ENCODE assay signal across 10 cellular contexts in genomic region chr10:29702288-29703164, GRCh38.
DNase-seq lines count a peak whose midpoint lies in the region; ATAC-seq, FAIRE-seq and TF ChIP-seq lines count a peak whose summit lies in the region.
"Had no signal": no experiment of that assay in that cellular context is flagged by ENCODE, and none has a peak within 500 bp of the region (broad histone marks: within the 10 kb centered on the region; RNA-seq: fewer than 3 reads in every experiment).

No MANE protein-coding gene starts in this region.

- H3K9ac ChIP-seq in keratinocyte (ENCODE audit: control insufficient read depth, extremely low read depth, insufficient read depth, low read length): no peak overlapping the region

- H3K9me3 Mint-ChIP-seq in T-helper 1 cell treated with Interleukin-12 subunit alpha and Interleukin-12 subunit beta and Interleukin-4 antibody, amounts not matched to agents 30 μg/mL and 1 μg/mL, for 36 hours: no peaks in the 10 kb centered on the region
- H3K9me3 Mint-ChIP-seq in activated CD4-positive, alpha-beta memory T cell treated with anti-CD3 and anti-CD28 coated beads for 36 hours: peaks cover 9% of the 10 kb centered on the region

- no peak overlapping the region for H2AFZ ChIP-seq in keratinocyte (ENCODE audit: control insufficient read depth, low read length)
- H2AFZ ChIP-seq: GM23338 had no signal

- TF ChIP-seq CTCF in keratinocyte (optimal IDR thresholded peaks at IDR 0.05 in 1 of 3, IDR thresholded peaks at IDR 0.05 in 1 of 3, conservative IDR thresholded peaks at IDR 0.05 in 1 of 3; ENCODE audit: extremely low read depth in 1 of 3, insufficient read depth in 2 of 3, low read length in 3 of 3): no peak

- intact Hi-C loops in activated CD4-positive, alpha-beta memory T cell treated with anti-CD3 and anti-CD28 coated beads for 36 hours (cut with micrococcal nuclease): no loop called here

- H3K27me3 Mint-ChIP-seq in T-helper 1 cell treated with Interleukin-12 subunit alpha and Interleukin-12 subunit beta and Interleukin-4 antibody, amounts not matched to agents 30 μg/mL and 1 μg/mL, for 36 hours (ENCODE audit: low read depth): no peaks in the 10 kb centered on the region
- no peaks in the 10 kb centered on the region for H3K27me3 Mint-ChIP-seq in activated CD4-positive, alpha-beta memory T cell treated with anti-CD3 and anti-CD28 coated beads for 36 hours

- H3K4me2 ChIP-seq in keratinocyte (ENCODE audit: control insufficient read depth, extremely low read depth, insufficient read depth, low read depth, low read length): peak overlapping the region; percentile 53
- H3K4me2 ChIP-seq: GM23338 had no signal

- no peaks in the 10 kb centered on the region for H3K9me3 ChIP-seq in keratinocyte (ENCODE audit: control insufficient read depth, low read depth, low read length)

- H3K4me1 ChIP-seq in keratinocyte (ENCODE audit: control insufficient read depth, extremely low read depth, insufficient read depth, low read length): peaks cover 5% of the 10 kb centered on the region

- FAIRE-seq in keratinocyte (lab: Jason Lieb, UNC): no peak

- no peaks in the 10 kb centered on the region for H4K20me1 ChIP-seq in keratinocyte (ENCODE audit: control insufficient read depth, extremely low read depth, insufficient read depth, low read length)

- no peaks in the 10 kb centered on the region for H3K36me3 Mint-ChIP-seq in T-helper 1 cell treated with Interleukin-12 subunit alpha and Interleukin-12 subunit beta and Interleukin-4 antibody, amounts not matched to agents 30 μg/mL and 1 μg/mL, for 36 hours (ENCODE audit: low read depth)
- peaks cover 3% of the 10 kb centered on the region for H3K36me3 Mint-ChIP-seq in activated CD4-positive, alpha-beta memory T cell treated with anti-CD3 and anti-CD28 coated beads for 36 hours

- peaks cover 29% of the 10 kb centered on the region for H3K79me2 ChIP-seq in keratinocyte (ENCODE audit: control insufficient read depth, insufficient read depth, low read length)

- no peak overlapping the region for H3K27ac ChIP-seq in keratinocyte (ENCODE audit: control insufficient read depth, insufficient read depth, low read length)

- no peak overlapping the region for H3K4me3 ChIP-seq in keratinocyte (ENCODE audit: control insufficient read depth in 2 of 3, extremely low read depth in 1 of 3, insufficient read depth in 2 of 3, low read depth in 1 of 3, low read length in 3 of 3)
- H3K4me3 ChIP-seq: GM23338 had no signal

- POLR2A ChIA-PET in activated CD4-positive, alpha-beta memory T cell treated with anti-CD3 and anti-CD28 coated beads for 36 hours (lab: Charles Lee): no interaction called here

- no peaks in the 10 kb centered on the region for H3K9me1 ChIP-seq in keratinocyte (ENCODE audit: control insufficient read depth, extremely low read depth, insufficient read depth, low read length)

- CTCF ChIA-PET in activated CD4-positive, alpha-beta memory T cell treated with anti-CD3 and anti-CD28 coated beads for 36 hours (lab: Charles Lee): interaction anchor here (1.0 to 1.6 kb wide), 2 partner anchors 34 to 119 kb away, joined by 3 to 8 read pairs; no protein-coding TSS in a partner anchor

- dilution Hi-C loops in keratinocyte (cut with MboI; ENCODE audit: extremely low pct_ligation_motif_present, low sequenced_read_pairs): no loop called here

- peak; percentile 36 for ATAC-seq in stimulated activated naive CD8-positive, alpha-beta T cell treated with anti-CD3 and anti-CD28 coated beads, Interleukin-15, Interleukin-2, amounts not matched to agents 100 U/mL and 50 U/mL, for 24 hours
- no peak for ATAC-seq in HG03135 (IDR thresholded peaks at IDR 0.05; ENCODE audit: unreplicated experiment)
- ATAC-seq: GM23338 had no signal

- peaks cover 0 to 1% of the 10 kb centered on the region in 2 experiments for H3K36me3 ChIP-seq in keratinocyte (ENCODE audit: control insufficient read depth in 2 of 2, extremely low read depth in 1 of 2, insufficient read depth in 2 of 2, low read length in 2 of 2)

- H3K27me3 ChIP-seq in keratinocyte (ENCODE audit: control insufficient read depth, extremely low read depth, insufficient read depth, low read length): no peaks in the 10 kb centered on the region

- no peak overlapping the region for H3K4me3 Mint-ChIP-seq in T-helper 1 cell treated with Interleukin-12 subunit alpha and Interleukin-12 subunit beta and Interleukin-4 antibody, amounts not matched to agents 30 μg/mL and 1 μg/mL, for 36 hours
- H3K4me3 Mint-ChIP-seq in activated CD4-positive, alpha-beta memory T cell treated with anti-CD3 and anti-CD28 coated beads for 36 hours: peak overlapping the region; percentile 42
- H3K4me3 Mint-ChIP-seq: GM23338 had no signal

- H3K27ac Mint-ChIP-seq in T-helper 1 cell treated with Interleukin-12 subunit alpha and Interleukin-12 subunit beta and Interleukin-4 antibody, amounts not matched to agents 30 μg/mL and 1 μg/mL, for 36 hours: peak overlapping the region; percentile 51
- H3K27ac Mint-ChIP-seq in activated CD4-positive, alpha-beta memory T cell treated with anti-CD3 and anti-CD28 coated beads for 36 hours: peak overlapping the region; percentile 53
- H3K27ac Mint-ChIP-seq: GM23338 had no signal

- H3K4me1 Mint-ChIP-seq in T-helper 1 cell treated with Interleukin-12 subunit alpha and Interleukin-12 subunit beta and Interleukin-4 antibody, amounts not matched to agents 30 μg/mL and 1 μg/mL, for 36 hours (ENCODE audit: low read depth): peaks cover 8% of the 10 kb centered on the region
- H3K4me1 Mint-ChIP-seq in activated CD4-positive, alpha-beta memory T cell treated with anti-CD3 and anti-CD28 coated beads for 36 hours (ENCODE audit: low read depth): peaks cover 38% of the 10 kb centered on the region

- no peak for DNase-seq in T-helper 1 cell
- DNase-seq in activated CD4-positive, alpha-beta memory T cell treated with anti-CD3 and anti-CD28 coated beads for 36 hours: no peak
- no peak for DNase-seq in keratinocyte (ENCODE audit: low read depth, low spot score)
- no peak for DNase-seq in stimulated activated naive CD8-positive, alpha-beta T cell treated with anti-CD3 and anti-CD28 coated beads, Interleukin-15, Interleukin-2, amounts not matched to agents 100 U/mL and 50 U/mL, for 24 hours
- no peak for DNase-seq in NCI-H1105 treated with DMSO at 0.1 percent for 48 hours (lab: John Stamatoyannopoulos, UW)
- DNase-seq in NCI-H2081 (lab: John Stamatoyannopoulos, UW): no peak
- DNase-seq: kidney glomerular epithelial cell had no signal
